Comparison of ENCODE assay signal across 25 cellular contexts in genomic region chr19:41689993-41690800, GRCh38. TPM values are rescaled to one million over a fixed set of nuclear protein-coding genes. Genes with fewer than 3 reads are reported as not detected.
DNase-seq lines count a peak whose midpoint lies in the region; ATAC-seq, FAIRE-seq and TF ChIP-seq lines count a peak whose summit lies in the region.
"Had no signal": no experiment of that assay in that cellular context is flagged by ENCODE, and none has a peak within 500 bp of the region (broad histone marks: within the 10 kb centered on the region; RNA-seq: fewer than 3 reads in every experiment).

No MANE protein-coding gene starts in this region.

- H3K27ac ChIP-seq in GM23338 (ENCODE audit: low read depth): no peak overlapping the region
- H3K27ac ChIP-seq: 22Rv1, GM23248, Peyer's patch had no signal

- DNase-seq in activated CD8-positive, alpha-beta memory T cell treated with anti-CD3 and anti-CD28 coated beads, Interleukin-2, amount 50 U/mL, for 48 hours: peak; percentile 38
- no peak for DNase-seq in activated CD8-positive, alpha-beta memory T cell treated with anti-CD3 and anti-CD28 coated beads for 24 hours
- DNase-seq in GM23338 (ENCODE audit: low spot score) (peak; percentile 10), endothelial cell (ENCODE audit: low spot score) (no peak), GM12892 (ENCODE audit: insufficient read length) (no peak), NOMO-1 treated with DMSO at 0.1 percent for 48 hours (lab: John Stamatoyannopoulos, UW; ENCODE audit: unreplicated experiment) (no peak)
- no peak for DNase-seq in stimulated activated naive B cell treated with anti-CD40 and anti-IgM and Interleukin-4, amounts not matched to agents 10 μg/mL and 1 μg/mL and 100 μg/mL, for 72 hours
- DNase-seq in stimulated activated CD4-positive, alpha-beta T cell treated with anti-CD3 and anti-CD28 coated beads, Interleukin-12 subunit alpha, Interleukin-12 subunit beta, amount 100 ng/mL, for 4 hours: no peak
- DNase-seq: AML-193; DMS79; GM23248; NCI-H1092 treated with DMSO at 0.1 percent for 48 hours; NCI-H1436 treated with DMSO at 0.1 percent for 48 hours; NCI-H2029; NCI-H2227 treated with DMSO at 0.1 percent for 48 hours; NCI-H510A; NCI-H748 treated with DMSO at 0.1 percent for 48 hours; NK-92 treated with Interleukin-12 subunit alpha and Interleukin-12 subunit beta, amount 100 ng/mL, for 24 hours had no signal

- ATAC-seq in GM23338: no peak
- no peak for ATAC-seq in stimulated activated naive B cell treated with anti-CD40 and anti-IgM and Interleukin-4, amounts not matched to agents 10 μg/mL and 1 μg/mL and 100 μg/mL, for 72 hours (replicated peaks)

- H3K4me1 Mint-ChIP-seq in GM23338 (peaks cover 8% of the 10 kb centered on the region; the same call in 2 of the 3 replicates), endothelial cell (ENCODE audit: unreplicated experiment) (peaks cover 5% of the 10 kb centered on the region)
- peaks cover 0 to 4% of the 10 kb centered on the region in 2 donors for H3K4me1 Mint-ChIP-seq in stimulated activated naive B cell treated with anti-CD40 and anti-IgM and Interleukin-4, amounts not matched to agents 10 μg/mL and 1 μg/mL and 100 μg/mL, for 72 hours

- H3K9me3 Mint-ChIP-seq in GM23338: no peaks in the 10 kb centered on the region
- no peaks in the 10 kb centered on the region for H3K9me3 Mint-ChIP-seq in endothelial cell (ENCODE audit: unreplicated experiment)
- peaks cover 6 to 16% of the 10 kb centered on the region in 2 donors for H3K9me3 Mint-ChIP-seq in stimulated activated naive B cell treated with anti-CD40 and anti-IgM and Interleukin-4, amounts not matched to agents 10 μg/mL and 1 μg/mL and 100 μg/mL, for 72 hours

- no peaks in the 10 kb centered on the region for H3K79me2 ChIP-seq in GM23338 (replicated peaks; ENCODE audit: insufficient read depth)

- H3K27ac Mint-ChIP-seq in GM23338 (no peak overlapping the region), endothelial cell (ENCODE audit: unreplicated experiment) (no peak overlapping the region)
- H3K27ac Mint-ChIP-seq in stimulated activated naive B cell treated with anti-CD40 and anti-IgM and Interleukin-4, amounts not matched to agents 10 μg/mL and 1 μg/mL and 100 μg/mL, for 72 hours: peak overlapping the region; percentile 81

- H3K4me1 ChIP-seq in GM23338 (ENCODE audit: insufficient read depth): peaks cover 4% of the 10 kb centered on the region; the same call in 1 of the 2 replicates
- H3K4me1 ChIP-seq: HAP-1, Peyer's patch had no signal

- H4K20me1 ChIP-seq in GM23338 (replicated peaks; ENCODE audit: insufficient read depth): no peaks in the 10 kb centered on the region

- no peaks in the 10 kb centered on the region for H3K36me3 ChIP-seq in GM23338 (ENCODE audit: insufficient read depth)
- H3K36me3 ChIP-seq: HAP-1, Peyer's patch had no signal

- no peak overlapping the region for H2AFZ ChIP-seq in GM23338
- H2AFZ ChIP-seq: GM23248 had no signal

- no peaks in the 10 kb centered on the region for H3F3A ChIP-seq in GM23338 (replicated peaks; ENCODE audit: low read depth)

- no peak overlapping the region for H3K4me3 ChIP-seq in GM23338
- H3K4me3 ChIP-seq: GM23248, HAP-1, K562, Peyer's patch had no signal

- no peaks in the 10 kb centered on the region for H3K36me3 Mint-ChIP-seq in GM23338 (ENCODE audit: low read depth)
- no peaks in the 10 kb centered on the region for H3K36me3 Mint-ChIP-seq in endothelial cell (ENCODE audit: low read depth, unreplicated experiment)
- H3K36me3 Mint-ChIP-seq in stimulated activated naive B cell treated with anti-CD40 and anti-IgM and Interleukin-4, amounts not matched to agents 10 μg/mL and 1 μg/mL and 100 μg/mL, for 72 hours: peaks cover 0 to 3% of the 10 kb centered on the region in 2 donors
- H3K36me3 Mint-ChIP-seq: CD14-positive monocyte had no signal

- TF ChIP-seq CTCF in GM23338 (conservative IDR thresholded peaks at IDR 0.05; ENCODE audit: low read depth in 2 of 2) (no peak), endothelial cell (IDR thresholded peaks at IDR 0.05; ENCODE audit: unreplicated experiment) (peak; percentile 7)

- FAIRE-seq in GM12892 (lab: Jason Lieb, UNC): no peak
- FAIRE-seq: GM12891, K562 had no signal

- H3K27me3 ChIP-seq in GM23338 (ENCODE audit: insufficient read depth): peaks cover 10% of the 10 kb centered on the region
- H3K27me3 ChIP-seq: Peyer's patch had no signal

- peaks cover 4% of the 10 kb centered on the region for H3K27me3 Mint-ChIP-seq in GM23338 (ENCODE audit: insufficient read depth, low read depth, poor library complexity)
- H3K27me3 Mint-ChIP-seq in endothelial cell (ENCODE audit: unreplicated experiment): peaks cover 12% of the 10 kb centered on the region
- peaks cover 34 to 62% of the 10 kb centered on the region in 2 donors for H3K27me3 Mint-ChIP-seq in stimulated activated naive B cell treated with anti-CD40 and anti-IgM and Interleukin-4, amounts not matched to agents 10 μg/mL and 1 μg/mL and 100 μg/mL, for 72 hours

- no peak for TF ChIP-seq POLR2A in GM12892 (IDR thresholded peaks at IDR 0.05; ENCODE audit: low read depth, low read length)

- no peaks in the 10 kb centered on the region for H3K9me2 ChIP-seq in GM23338 (ENCODE audit: insufficient read depth)

- H3K4me2 ChIP-seq in GM23338: no peak overlapping the region

- H3K4me3 Mint-ChIP-seq in GM23338: no peak overlapping the region
- no peak overlapping the region for H3K4me3 Mint-ChIP-seq in endothelial cell (ENCODE audit: unreplicated experiment)
- H3K4me3 Mint-ChIP-seq in stimulated activated naive B cell treated with anti-CD40 and anti-IgM and Interleukin-4, amounts not matched to agents 10 μg/mL and 1 μg/mL and 100 μg/mL, for 72 hours: no peak overlapping the region
- H3K4me3 Mint-ChIP-seq: CD14-positive monocyte had no signal

TF ChIP-seq in GM23338, 12 proteins besides CTCF, POLR2A, EP300 and RAD21 (continues in another document):
- TF ChIP-seq ZNF331 (CRISPR knock-in tag; IDR thresholded peaks at IDR 0.05; ENCODE audit: low read depth) (no peak), CREB1 (CRISPR knock-in tag; IDR thresholded peaks at IDR 0.05; ENCODE audit: low read depth) (no peak), ZNF462 (CRISPR knock-in tag; IDR thresholded peaks at IDR 0.05) (no peak)

RNA-seq across cellular contexts. Expression of gene CEACAM7, which starts 2.1 kb away (rescaled TPM):
- total RNA-seq in GM23338 (2014; rRNA removed; shearing (Covaris generic)): 0.24 and 0.50 TPM in 2 replicates
- polyA plus RNA-seq in GM23338 (2016; fragmentation: Nextera tagmentation; extraction: Ambion mirVana): not detected in 2 replicates
- total RNA-seq in endothelial cell (ENCODE audit: unreplicated experiment): not detected
- not detected for polyA plus RNA-seq in GM12892 (2012; ENCODE audit: missing spikeins)
- total RNA-seq: GM23248, K562, Peyer's patch had no signal
- polyA plus RNA-seq: AG04450, CD14-positive monocyte, GM23248, K562 had no signal

RNA-seq across cellular contexts. Expression of gene CEACAM5, which starts 18.2 kb away (rescaled TPM):
- total RNA-seq in GM23338 (2014; rRNA removed; shearing (Covaris generic)): not detected in 2 replicates
- polyA plus RNA-seq in GM23338 (2016; fragmentation: Nextera tagmentation; extraction: Ambion mirVana): not detected in 2 replicates
- not detected for total RNA-seq in endothelial cell (ENCODE audit: unreplicated experiment)
- polyA plus RNA-seq in GM12892 (2012; ENCODE audit: missing spikeins): not detected
- total RNA-seq: GM23248 had no signal
- polyA plus RNA-seq: AG04450, CD14-positive monocyte, GM23248, K562 had no signal

Comparison
In these comparisons a context has a peak if more than half of its experiments do, and no peak if none do; other contexts are left out.
1. DNase-seq: peak in activated CD8-positive, alpha-beta memory T cell treated with anti-CD3 and anti-CD28 coated beads, Interleukin-2, amount 50 U/mL, for 48 hours (single experiment) and GM23338 (single experiment); none in activated CD8-positive, alpha-beta memory T cell treated with anti-CD3 and anti-CD28 coated beads for 24 hours (single experiment), endothelial cell (single experiment), stimulated activated naive B cell treated with anti-CD40 and anti-IgM and Interleukin-4, amounts not matched to agents 10 μg/mL and 1 μg/mL and 100 μg/mL, for 72 hours (single experiment), GM12892 (single experiment), stimulated activated CD4-positive, alpha-beta T cell treated with anti-CD3 and anti-CD28 coated beads, Interleukin-12 subunit alpha, Interleukin-12 subunit beta, amount 100 ng/mL, for 4 hours (single experiment) and NOMO-1 treated with DMSO at 0.1 percent for 48 hours (single experiment).